19 cellular contexts compared by ENCODE assay signal in the genomic region with DNA sequence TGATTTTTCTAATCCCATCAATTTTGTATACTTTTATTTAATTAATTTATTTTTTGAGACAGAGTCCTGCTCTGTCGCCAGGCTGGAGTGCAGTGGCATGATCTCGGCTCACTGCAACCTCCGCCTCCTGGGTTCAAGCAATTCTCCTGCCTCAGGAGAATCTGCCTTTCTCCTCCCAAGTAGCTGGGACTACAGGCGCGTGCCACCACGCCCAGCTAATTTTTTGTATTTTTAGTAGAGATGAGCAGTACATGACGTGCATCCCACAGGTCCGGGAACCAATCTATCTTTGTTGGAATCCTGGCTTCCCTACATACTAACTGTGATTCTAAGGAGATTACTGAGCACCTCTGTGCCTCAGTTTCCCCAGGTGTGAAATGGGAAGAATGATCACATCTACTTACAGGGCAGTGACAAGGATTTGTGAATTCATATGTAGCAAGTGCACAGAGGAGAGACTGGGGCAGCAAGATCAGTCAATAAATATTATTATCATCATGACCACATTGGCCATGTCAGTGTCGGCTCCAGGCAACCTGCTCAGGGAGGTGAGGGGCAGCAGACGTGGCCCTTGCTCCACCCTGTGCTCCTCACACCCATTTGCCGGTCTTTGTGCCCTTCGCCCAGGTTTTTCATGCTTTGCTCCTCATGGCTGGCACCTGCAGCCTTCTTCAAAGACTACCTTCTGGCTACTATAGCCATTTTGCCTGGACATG. TPM values are rescaled to one million over a fixed set of nuclear protein-coding genes. Genes with fewer than 3 reads are reported as not detected.
"Had no signal": no experiment of that assay in that cellular context is flagged by ENCODE, and none has a peak within 500 bp of the region (broad histone marks: within the 10 kb centered on the region; RNA-seq: fewer than 3 reads in every experiment).

No MANE protein-coding gene starts in this region.

- ATAC-seq: gastrocnemius medialis, lower lobe of right lung, psoas muscle, sciatic nerve had no signal

- H3K4me3 ChIP-seq: dorsolateral prefrontal cortex, gastrocnemius medialis, lower lobe of right lung, psoas muscle, stomach had no signal

- H3K9me3 ChIP-seq: gastrocnemius medialis, left ventricle myocardium inferior, lower lobe of right lung, psoas muscle, stomach had no signal

- H3K4me1 ChIP-seq: gastrocnemius medialis, left ventricle myocardium inferior, lower lobe of right lung, psoas muscle, stomach had no signal

- H3K36me3 ChIP-seq: gastrocnemius medialis, left ventricle myocardium inferior, lower lobe of right lung, stomach had no signal

- DNase-seq: cortex of kidney; dorsolateral prefrontal cortex; effector CD8-positive, alpha-beta T cell; gastrocnemius medialis; glutamatergic neuron; islet precursor cell; left ventricle myocardium inferior; lower lobe of right lung; mesendoderm; naive B cell; psoas muscle; retina; stimulated activated CD4-positive, alpha-beta T cell treated with anti-CD3 and anti-CD28 coated beads, Interleukin-2, amount 100 ng/mL, for 24 hours; stimulated activated CD4-positive, alpha-beta T cell treated with anti-CD3 and anti-CD28 coated beads, Interleukin-4, amount 100 ng/mL, for 4 hours; stimulated activated naive CD4-positive, alpha-beta T cell; stomach; trophoblast cell had no signal

- H3K27me3 ChIP-seq: gastrocnemius medialis had no signal

- H3K27ac ChIP-seq: dorsolateral prefrontal cortex, gastrocnemius medialis, left ventricle myocardium inferior, lower lobe of right lung, psoas muscle, stomach had no signal

RNA-seq across cellular contexts. Expression of gene CYP24A1, which starts 22.1 kb away (rescaled TPM):
- total RNA-seq: fibroblast of lung, left ventricle myocardium inferior, psoas muscle, sciatic nerve, stomach had no signal
- polyA plus RNA-seq: fibroblast of lung had no signal
